Comparison of ENCODE assay signal across 2 cellular contexts in genomic region chr17:72400863-72401262, GRCh38.
TF ChIP-seq lines count a peak whose summit lies in the region.

No MANE protein-coding gene starts in this region.

TF ChIP-seq in GM12878, 131 proteins besides CTCF, POLR2A, EP300 and RAD21 (continues in another document):
- no peak for TF ChIP-seq BCLAF1 (IDR thresholded peaks at IDR 0.05)
- no peak for TF ChIP-seq MTA2 (IDR thresholded peaks at IDR 0.05; ENCODE audit: low read depth)
- TF ChIP-seq, protein P1, sequence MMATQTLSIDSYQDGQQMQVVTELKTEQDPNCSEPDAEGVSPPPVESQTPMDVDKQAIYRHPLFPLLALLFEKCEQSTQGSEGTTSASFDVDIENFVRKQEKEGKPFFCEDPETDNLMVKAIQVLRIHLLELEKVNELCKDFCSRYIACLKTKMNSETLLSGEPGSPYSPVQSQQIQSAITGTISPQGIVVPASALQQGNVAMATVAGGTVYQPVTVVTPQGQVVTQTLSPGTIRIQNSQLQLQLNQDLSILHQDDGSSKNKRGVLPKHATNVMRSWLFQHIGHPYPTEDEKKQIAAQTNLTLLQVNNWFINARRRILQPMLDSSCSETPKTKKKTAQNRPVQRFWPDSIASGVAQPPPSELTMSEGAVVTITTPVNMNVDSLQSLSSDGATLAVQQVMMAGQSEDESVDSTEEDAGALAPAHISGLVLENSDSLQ (IDR thresholded peaks at IDR 0.05): no peak
- no peak for TF ChIP-seq ZBED1 (IDR thresholded peaks at IDR 0.05; ENCODE audit: borderline replicate concordance)
- no peak for TF ChIP-seq EGR1 (IDR thresholded peaks at IDR 0.05; ENCODE audit: borderline replicate concordance in 1 of 2, low read depth in 2 of 2, low read length in 2 of 2)
- no peak for TF ChIP-seq MLLT1 (IDR thresholded peaks at IDR 0.05)
- no peak for TF ChIP-seq ZNF24 (IDR thresholded peaks at IDR 0.05)
- TF ChIP-seq RFX5 (IDR thresholded peaks at IDR 0.05; ENCODE audit: low read depth, low read length): no peak
- no peak for TF ChIP-seq ZNF207 (IDR thresholded peaks at IDR 0.05; ENCODE audit: borderline replicate concordance)
- no peak for TF ChIP-seq BRCA1 (IDR thresholded peaks at IDR 0.05; ENCODE audit: low read depth, low read length)
- no peak for TF ChIP-seq PRDM15 (CRISPR knock-in tag; IDR thresholded peaks at IDR 0.05)
- TF ChIP-seq CHD4 (IDR thresholded peaks at IDR 0.05): no peak
- TF ChIP-seq BMI1 (IDR thresholded peaks at IDR 0.05; ENCODE audit: borderline replicate concordance): no peak
- TF ChIP-seq SMARCA5 (IDR thresholded peaks at IDR 0.05): no peak
- no peak for TF ChIP-seq TARDBP (IDR thresholded peaks at IDR 0.05; ENCODE audit: borderline replicate concordance)

TF ChIP-seq in GM23338, 12 proteins besides CTCF, POLR2A, EP300 and RAD21:
- TF ChIP-seq, protein P2, sequence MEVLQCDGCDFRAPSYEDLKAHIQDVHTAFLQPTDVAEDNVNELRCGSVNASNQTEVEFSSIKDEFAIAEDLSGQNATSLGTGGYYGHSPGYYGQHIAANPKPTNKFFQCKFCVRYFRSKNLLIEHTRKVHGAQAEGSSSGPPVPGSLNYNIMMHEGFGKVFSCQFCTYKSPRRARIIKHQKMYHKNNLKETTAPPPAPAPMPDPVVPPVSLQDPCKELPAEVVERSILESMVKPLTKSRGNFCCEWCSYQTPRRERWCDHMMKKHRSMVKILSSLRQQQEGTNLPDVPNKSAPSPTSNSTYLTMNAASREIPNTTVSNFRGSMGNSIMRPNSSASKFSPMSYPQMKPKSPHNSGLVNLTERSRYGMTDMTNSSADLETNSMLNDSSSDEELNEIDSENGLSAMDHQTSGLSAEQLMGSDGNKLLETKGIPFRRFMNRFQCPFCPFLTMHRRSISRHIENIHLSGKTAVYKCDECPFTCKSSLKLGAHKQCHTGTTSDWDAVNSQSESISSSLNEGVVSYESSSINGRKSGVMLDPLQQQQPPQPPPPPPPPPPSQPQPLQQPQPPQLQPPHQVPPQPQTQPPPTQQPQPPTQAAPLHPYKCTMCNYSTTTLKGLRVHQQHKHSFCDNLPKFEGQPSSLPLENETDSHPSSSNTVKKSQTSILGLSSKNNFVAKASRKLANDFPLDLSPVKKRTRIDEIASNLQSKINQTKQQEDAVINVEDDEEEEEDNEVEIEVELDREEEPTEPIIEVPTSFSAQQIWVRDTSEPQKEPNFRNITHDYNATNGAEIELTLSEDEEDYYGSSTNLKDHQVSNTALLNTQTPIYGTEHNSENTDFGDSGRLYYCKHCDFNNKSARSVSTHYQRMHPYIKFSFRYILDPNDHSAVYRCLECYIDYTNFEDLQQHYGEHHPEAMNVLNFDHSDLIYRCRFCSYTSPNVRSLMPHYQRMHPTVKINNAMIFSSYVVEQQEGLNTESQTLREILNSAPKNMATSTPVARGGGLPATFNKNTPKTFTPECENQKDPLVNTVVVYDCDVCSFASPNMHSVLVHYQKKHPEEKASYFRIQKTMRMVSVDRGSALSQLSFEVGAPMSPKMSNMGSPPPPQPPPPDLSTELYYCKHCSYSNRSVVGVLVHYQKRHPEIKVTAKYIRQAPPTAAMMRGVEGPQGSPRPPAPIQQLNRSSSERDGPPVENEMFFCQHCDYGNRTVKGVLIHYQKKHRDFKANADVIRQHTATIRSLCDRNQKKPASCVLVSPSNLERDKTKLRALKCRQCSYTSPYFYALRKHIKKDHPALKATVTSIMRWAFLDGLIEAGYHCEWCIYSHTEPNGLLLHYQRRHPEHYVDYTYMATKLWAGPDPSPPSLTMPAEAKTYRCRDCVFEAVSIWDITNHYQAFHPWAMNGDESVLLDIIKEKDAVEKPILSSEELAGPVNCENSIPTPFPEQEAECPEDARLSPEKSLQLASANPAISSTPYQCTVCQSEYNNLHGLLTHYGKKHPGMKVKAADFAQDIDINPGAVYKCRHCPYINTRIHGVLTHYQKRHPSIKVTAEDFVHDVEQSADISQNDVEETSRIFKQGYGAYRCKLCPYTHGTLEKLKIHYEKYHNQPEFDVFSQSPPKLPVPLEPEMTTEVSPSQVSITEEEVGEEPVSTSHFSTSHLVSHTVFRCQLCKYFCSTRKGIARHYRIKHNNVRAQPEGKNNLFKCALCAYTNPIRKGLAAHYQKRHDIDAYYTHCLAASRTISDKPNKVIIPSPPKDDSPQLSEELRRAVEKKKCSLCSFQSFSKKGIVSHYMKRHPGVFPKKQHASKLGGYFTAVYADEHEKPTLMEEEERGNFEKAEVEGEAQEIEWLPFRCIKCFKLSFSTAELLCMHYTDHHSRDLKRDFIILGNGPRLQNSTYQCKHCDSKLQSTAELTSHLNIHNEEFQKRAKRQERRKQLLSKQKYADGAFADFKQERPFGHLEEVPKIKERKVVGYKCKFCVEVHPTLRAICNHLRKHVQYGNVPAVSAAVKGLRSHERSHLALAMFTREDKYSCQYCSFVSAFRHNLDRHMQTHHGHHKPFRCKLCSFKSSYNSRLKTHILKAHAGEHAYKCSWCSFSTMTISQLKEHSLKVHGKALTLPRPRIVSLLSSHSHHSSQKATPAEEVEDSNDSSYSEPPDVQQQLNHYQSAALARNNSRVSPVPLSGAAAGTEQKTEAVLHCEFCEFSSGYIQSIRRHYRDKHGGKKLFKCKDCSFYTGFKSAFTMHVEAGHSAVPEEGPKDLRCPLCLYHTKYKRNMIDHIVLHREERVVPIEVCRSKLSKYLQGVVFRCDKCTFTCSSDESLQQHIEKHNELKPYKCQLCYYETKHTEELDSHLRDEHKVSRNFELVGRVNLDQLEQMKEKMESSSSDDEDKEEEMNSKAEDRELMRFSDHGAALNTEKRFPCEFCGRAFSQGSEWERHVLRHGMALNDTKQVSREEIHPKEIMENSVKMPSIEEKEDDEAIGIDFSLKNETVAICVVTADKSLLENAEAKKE (CRISPR knock-in tag; IDR thresholded peaks at IDR 0.05): no peak
- no peak for TF ChIP-seq JUNB (IDR thresholded peaks at IDR 0.05; ENCODE audit: unreplicated experiment)
- TF ChIP-seq STAT1 (IDR thresholded peaks at IDR 0.05; ENCODE audit: unreplicated experiment): no peak
- no peak for TF ChIP-seq EZH2 (IDR thresholded peaks at IDR 0.05; ENCODE audit: low read depth, unreplicated experiment)
